Comparison of ENCODE assay signal across 9 cellular contexts in genomic region chr11:75668508-75669297, GRCh38. TPM values are rescaled to one million over a fixed set of nuclear protein-coding genes. Genes with fewer than 3 reads are reported as not detected.
DNase-seq lines count a peak whose midpoint lies in the region; ATAC-seq, FAIRE-seq and TF ChIP-seq lines count a peak whose summit lies in the region.
"Had no signal": no experiment of that assay in that cellular context is flagged by ENCODE, and none has a peak within 500 bp of the region (broad histone marks: within the 10 kb centered on the region; RNA-seq: fewer than 3 reads in every experiment).

Gene MAP6, minus strand, starts transcription at chr11:75669038. Its CDS starts 669 bp downstream, at chr11:75668369.

- H2AFZ ChIP-seq in ACC112 (ENCODE audit: low read length, unreplicated experiment), result peak within 1 kb of the TSS; percentile 55

- no peaks in the 10 kb centered on the region for H3K4me1 ChIP-seq in ACC112 (ENCODE audit: control insufficient read depth, insufficient read depth, low read length, unreplicated experiment)

- no peak within 1 kb of the TSS for H3K27ac ChIP-seq in ACC112 (ENCODE audit: low read depth, low read length)
- H3K27ac ChIP-seq in cingulate gyrus (ENCODE audit: low read depth, low read length), result peak within 1 kb of the TSS; percentile 72
- H3K27ac ChIP-seq: epithelial cell of prostate had no signal

- H3K4me3 ChIP-seq in ACC112 (ENCODE audit: low read depth, low read length), result peak within 1 kb of the TSS; percentile 75

- intact Hi-C loops in left colon (cut with DNase I, micrococcal nuclease), result no loop called here

- H3K79me2 ChIP-seq in ACC112 (ENCODE audit: control insufficient read depth, insufficient read depth, low read length, unreplicated experiment), result no peaks in the 10 kb centered on the region

- H3K36me3 ChIP-seq in ACC112 (ENCODE audit: insufficient read depth, low read length), result no peaks in the 10 kb centered on the region

- DNase-seq in GM12891 (ENCODE audit: insufficient read length, low spot score) (peak; percentile 48), RPMI7951 (ENCODE audit: low read depth) (peak; percentile 17), left colon (peak in 1 of 2 donors; percentile 53)
- peak; percentile 40 for DNase-seq in stimulated activated CD8-positive, alpha-beta memory T cell treated with anti-CD3 and anti-CD28 coated beads, Interleukin-4, amount 100 ng/mL, for 48 hours
- no peak for DNase-seq in NK-92 treated with Interleukin-12 subunit alpha and Interleukin-12 subunit beta, amount 100 ng/mL, for 24 hours (lab: John Stamatoyannopoulos, UW)

- no peak for TF ChIP-seq POLR2A in GM12891 (IDR thresholded peaks at IDR 0.05; ENCODE audit: low read depth, low read length)

- FAIRE-seq in GM12891 (lab: Jason Lieb, UNC), result no peak

- peaks cover 50% of the 10 kb centered on the region for H3K27me3 ChIP-seq in ACC112 (ENCODE audit: insufficient read depth, low read length)

- ATAC-seq in left colon, result peak; percentile 84
- no peak for ATAC-seq in GM21526 (IDR thresholded peaks at IDR 0.05; ENCODE audit: low FRiP score, unreplicated experiment)

TF ChIP-seq in GM12891, 5 proteins besides CTCF, POLR2A, EP300 and RAD21:
- TF ChIP-seq POLR2AphosphoS5 (IDR thresholded peaks at IDR 0.05; ENCODE audit: low read depth, low read length) (no peak), POU2F2 (IDR thresholded peaks at IDR 0.05; ENCODE audit: low read depth, low read length) (no peak), PAX5 (IDR thresholded peaks at IDR 0.05; ENCODE audit: insufficient read depth, low read length, severe bottlenecking) (no peak), SPI1 (IDR thresholded peaks at IDR 0.05; ENCODE audit: low read depth, low read length) (no peak), TAF1 (IDR thresholded peaks at IDR 0.05; ENCODE audit: low read depth, low read length) (no peak)
TF ChIP-seq in GM12891: peak in this region for 0.

RNA-seq across cellular contexts. Expression of gene MAP6, which starts in this region (rescaled TPM):
- polyA plus RNA-seq in GM12891 (2012; ENCODE audit: low read depth, missing spikeins), result 0.01 TPM
- not detected in 2 replicates for total RNA-seq in RPMI7951 (2014; rRNA removed; shearing (Covaris generic))
- 1 to 10 TPM in 1 of 2 donors, under 1 TPM in 1; 0.58 to 1.7 TPM for total RNA-seq in left colon

Comparison
In these comparisons a context has a peak if more than half of its experiments do, and no peak if none do; other contexts are left out.
1. Peak in DNase-seq in RPMI7951; RNA of the gene not detected or under 1 TPM.